8 cellular contexts compared by ENCODE assay signal in genomic region chr11:124837491-124837856, GRCh38. TPM values are rescaled to one million over a fixed set of nuclear protein-coding genes. Genes with fewer than 3 reads are reported as not detected.
DNase-seq lines count a peak whose midpoint lies in the region; ATAC-seq, FAIRE-seq and TF ChIP-seq lines count a peak whose summit lies in the region.
"Had no signal": no experiment of that assay in that cellular context is flagged by ENCODE, and none has a peak within 500 bp of the region (broad histone marks: within the 10 kb centered on the region; RNA-seq: fewer than 3 reads in every experiment).

No MANE protein-coding gene starts in this region.

- H3K79me2 ChIP-seq in K562 (ENCODE audit: control insufficient read depth, insufficient read depth, low read length) = no peaks in the 10 kb centered on the region

- H3K9me1 ChIP-seq in K562 (ENCODE audit: control insufficient read depth, insufficient read depth, low read length) = no peaks in the 10 kb centered on the region

- peak; percentile 59 to 85 for TF ChIP-seq RAD21 in K562 (CRISPR knock-in tag; conservative IDR thresholded peaks at IDR 0.05 in 1 of 2, IDR thresholded peaks at IDR 0.05 in 1 of 2)

- ATAC-seq in K562 (peak; percentile 84), left colon (peak; percentile 55), GM21723 (IDR thresholded peaks at IDR 0.05; ENCODE audit: unreplicated experiment) (no peak)

- BruUV-seq in K562 (replicated peaks; lab: Mats Ljungman, UMichigan) = no TSS peak

- intact Hi-C loops in K562 (cut with micrococcal nuclease) (loop anchor here (1.0 to 2.0 kb wide), 6 partner anchors 29 to 423 kb away; no protein-coding TSS in a partner anchor), left colon (cut with DNase I, micrococcal nuclease) (loop anchor here in 1 of 2 donors (10.0 kb wide), 2 partner anchors 73 to 173 kb away; partner anchors contain the start of gene ESAM)

- no peaks in the 10 kb centered on the region for H4K20me1 ChIP-seq in K562 (replicated peaks; ENCODE audit: control insufficient read depth, insufficient read depth, low read length)

- no peak overlapping the region for H3K4me2 ChIP-seq in K562 (ENCODE audit: insufficient read depth, low read length)

- H3K27ac Mint-ChIP-seq in HFFc6 = peak overlapping the region; percentile 85; the same call in 1 of the 2 replicates

- H3K4me3 Mint-ChIP-seq in HFFc6 = peak overlapping the region; percentile 82; the same call in 1 of the 2 replicates

- no peaks in the 10 kb centered on the region for H3K36me3 ChIP-seq in K562 (ENCODE audit: control insufficient read depth, insufficient read depth, low read length)

- H3K4me3 ChIP-seq in K562 = no peak overlapping the region

- no peak overlapping the region for H2AFZ ChIP-seq in K562 (ENCODE audit: low read depth, low read length)

- POLR2A ChIA-PET in K562 (lab: Yijun Ruan, JAX) = interaction anchor here (0.8 kb wide), 1 partner anchor 9 kb away, joined by 3 read pairs; no protein-coding TSS in a partner anchor

- no peak overlapping the region for H3K27ac ChIP-seq in K562 (ENCODE audit: extremely low read depth, low read depth, low read length)

- H3K36me3 Mint-ChIP-seq in HFFc6 (ENCODE audit: low read depth) = peaks cover 4% of the 10 kb centered on the region; the same call in 1 of the 2 replicates
- H3K36me3 Mint-ChIP-seq: activated naive CD8-positive, alpha-beta T cell treated with anti-CD3 and anti-CD28 coated beads, Interleukin-2, amount 10 ng/mL, durations not matched to agents 7 days and 5 days had no signal

- peak; percentile 10; the same call in 1 of the 2 replicates for TF ChIP-seq CTCF in HFFc6 (IDR thresholded peaks at IDR 0.05)
- peak; percentile 56 to 78 (median 76); a peak in 5 of 6 replicates for TF ChIP-seq CTCF in K562 (IDR thresholded peaks at IDR 0.05 in 2 of 3, conservative IDR thresholded peaks at IDR 0.05 in 1 of 3; ENCODE audit: insufficient read depth in 2 of 3, low read depth in 1 of 3, low read length in 3 of 3)

- no peak for TF ChIP-seq POLR2A in K562 (conservative IDR thresholded peaks at IDR 0.05)

- H3K27me3 ChIP-seq in K562 (ENCODE audit: control insufficient read depth in 2 of 2, insufficient read depth in 2 of 2, low read length in 2 of 2) = peaks cover 44 to 51% of the 10 kb centered on the region in 2 experiments

- peaks cover 33% of the 10 kb centered on the region for H3K27me3 Mint-ChIP-seq in HFFc6 (ENCODE audit: insufficient read depth)

- DNase-seq in GF-D8 (lab: John Stamatoyannopoulos, UW) = peak; percentile 82
- peak; percentile 89 for DNase-seq in HFFc6
- DNase-seq in NCI-H460 (ENCODE audit: extremely low read depth, low read depth) = peak; percentile 32
- peak; percentile 56 to 67 (median 64) for DNase-seq in K562 (ENCODE audit: extremely low read depth in 1 of 4, low spot score in 3 of 4)
- DNase-seq in left colon = no peak
- DNase-seq in activated effector memory CD4-positive, alpha-beta T cell treated with anti-CD3 and anti-CD28 coated beads, Interleukin-2, amount 50 U/mL, for 16 hours = no peak
- DNase-seq: activated naive CD8-positive, alpha-beta T cell treated with anti-CD3 and anti-CD28 coated beads, Interleukin-2, amount 10 ng/mL, durations not matched to agents 7 days and 5 days had no signal

- peaks cover 31% of the 10 kb centered on the region for H3K4me1 Mint-ChIP-seq in HFFc6 (ENCODE audit: low read depth)

- no peak for TF ChIP-seq EP300 in K562 (IDR thresholded peaks at IDR 0.05; ENCODE audit: low read length)

- peaks cover 0 to 10% of the 10 kb centered on the region in 2 experiments; a peak in 2 of 5 replicates for H3K4me1 ChIP-seq in K562 (replicated peaks in 1 of 2; ENCODE audit: control insufficient read depth in 2 of 2, insufficient read depth in 2 of 2, low read length in 2 of 2)

- peak; percentile 52 for FAIRE-seq in K562 (lab: Jason Lieb, UNC)

- in situ Hi-C loops in K562 (cut with MboI) = loop anchor here (5.0 to 25.0 kb wide), 2 partner anchors 165 to 425 kb away; partner anchors contain the start of genes OR8B4, SIAE and SPA17

- WGBS in K562 (ENCODE audit: insufficient coverage, low coverage, missing lambda C conversion rate) = 2% methylated on average over 3 of the region's 3 CpGs

- no peak overlapping the region for H3K9ac ChIP-seq in K562 (ENCODE audit: insufficient read depth in 1 of 2, low read depth in 2 of 2, low read length in 2 of 2)

- CTCF ChIA-PET in K562 (lab: Yijun Ruan, JAX; ENCODE audit: low intra/inter-chr PET ratio) = interaction anchor here (0.6 to 2.5 kb wide), 13 partner anchors 28 to 766 kb away, joined by 3 to 35 read pairs (median 6); partner anchors contain the start of genes ESAM, SIAE and SPA17

- H3K9me3 Mint-ChIP-seq in HFFc6 = no peaks in the 10 kb centered on the region
- H3K9me3 Mint-ChIP-seq: activated naive CD8-positive, alpha-beta T cell treated with anti-CD3 and anti-CD28 coated beads, Interleukin-2, amount 10 ng/mL, durations not matched to agents 7 days and 5 days had no signal

- no peaks in the 10 kb centered on the region for H3K9me3 ChIP-seq in K562 (replicated peaks; ENCODE audit: control insufficient read depth, insufficient read depth, low read depth, low read length)

TF ChIP-seq in K562, 482 proteins besides CTCF, POLR2A, EP300 and RAD21 (continues in another document):
- TF ChIP-seq HNRNPL (IDR thresholded peaks at IDR 0.05; ENCODE audit: low read depth, low read length) (no peak), DPF2 (IDR thresholded peaks at IDR 0.05) (0 out of 2 replicates have a peak, but pooled peaks have one; percentile 11), CC2D1A (IDR thresholded peaks at IDR 0.05) (0 out of 2 replicates have a peak, but pooled peaks have one; percentile 45), VEZF1 (CRISPR knock-in tag; IDR thresholded peaks at IDR 0.05) (peak; percentile 28; the same call in 1 of the 2 replicates), NFE2 (IDR thresholded peaks at IDR 0.05; ENCODE audit: low read depth) (peak; percentile 42)

RNA-seq across cellular contexts. Expression of gene ROBO3, which starts 27.8 kb away (rescaled TPM):
- total RNA-seq in HFFc6 (2021; fragmentation: NEBNext Ultra II Directional; extraction: Animal tissue kit (Norgen Biotek cat#: 25700)) = 1 to 10 TPM; 1.9 to 3.3 (median 2.6) TPM
- 7.9 and 8.9 TPM in 2 replicates for total RNA-seq in NCI-H460 (2014; rRNA removed; shearing (Covaris generic))
- 33.5 and 63.0 TPM in 2 replicates for polyA plus RNA-seq in NCI-H460 (2014; cell fraction: nucleus; rRNA removed)
- total RNA-seq in K562 (2011; cell fraction: chromatin; rRNA removed; ENCODE audit: low replicate concordance) = 2.3 and 5.3 TPM in 2 replicates
- total RNA-seq in K562 (2011; cell fraction: nucleolus; rRNA removed) = 2.7 and 4.6 TPM in 2 replicates
- total RNA-seq in K562 (2011; cell fraction: nucleoplasm; rRNA removed) = 4.0 and 5.0 TPM in 2 replicates
- total RNA-seq in K562 (2014; rRNA removed) (0.82 and 1.6 TPM in 2 replicates), K562 (2014; rRNA removed; fragmentation: Illumina TruSeq; extraction: Trizol) (0.29 and 0.67 TPM in 2 replicates), K562 (2015; rRNA removed; fragmentation: Illumina TruSeq; extraction: Trizol) (0.72 and 1.2 TPM in 2 replicates), K562 (2021) (1.2 TPM in 2 replicates), left colon (10 to 100 TPM in 1 of 2 donors, 1 to 10 TPM in 1; 9.2 to 12.0 TPM)
- polyA plus RNA-seq in K562 (2011; rRNA removed) (0.43 and 0.47 TPM in 2 replicates), K562 (2014; fragmentation: Illumina TruSeq; extraction: Trizol) (0.97 and 1.6 TPM in 2 replicates), K562 (2014; fragmentation: Nextera tagmentation; extraction: Ambion mirVana) (not detected), K562 (2014; rRNA removed) (1.4 and 1.9 TPM in 2 replicates)
- 0.32 and 1.0 TPM in 2 replicates for polyA plus RNA-seq in K562 (2011; cell fraction: cytosol; rRNA removed)
- 2.7 and 6.4 TPM in 2 replicates for polyA plus RNA-seq in K562 (2011; cell fraction: nucleus; rRNA removed)
- polyA plus RNA-seq in K562 (2012) = 1.4 and 3.5 TPM in 2 replicates
- polyA minus RNA-seq in K562 (2011; rRNA and poly(A)+ RNA removed) = 0.28 TPM in 1 of 2 replicates, not detected in the other
- not detected in 2 replicates for polyA minus RNA-seq in K562 (2011; cell fraction: cytosol; rRNA and poly(A)+ RNA removed)
- polyA minus RNA-seq in K562 (2011; cell fraction: nucleus; rRNA and poly(A)+ RNA removed) = 0.40 and 0.56 TPM in 2 replicates

RNA-seq across cellular contexts. Expression of gene MSANTD2, which starts 37.3 kb away (rescaled TPM):
- 1 to 10 TPM; 4.4 to 7.1 (median 5.8) TPM for total RNA-seq in HFFc6 (2021; fragmentation: NEBNext Ultra II Directional; extraction: Animal tissue kit (Norgen Biotek cat#: 25700))
- total RNA-seq in NCI-H460 (2014; rRNA removed; shearing (Covaris generic)) = 5.1 and 8.0 TPM in 2 replicates
- polyA plus RNA-seq in NCI-H460 (2014; cell fraction: nucleus; rRNA removed) = 19.9 and 22.9 TPM in 2 replicates
- total RNA-seq in K562 (2011; cell fraction: chromatin; rRNA removed; ENCODE audit: low replicate concordance) = 3.6 and 10.0 TPM in 2 replicates
- 3.0 and 3.8 TPM in 2 replicates for total RNA-seq in K562 (2011; cell fraction: nucleolus; rRNA removed)
- 4.5 and 7.6 TPM in 2 replicates for total RNA-seq in K562 (2011; cell fraction: nucleoplasm; rRNA removed)
- 5.7 and 6.5 TPM in 2 replicates for total RNA-seq in K562 (2014; rRNA removed)
- 4.5 and 5.1 TPM in 2 replicates for total RNA-seq in K562 (2014; rRNA removed; fragmentation: Illumina TruSeq; extraction: Trizol)
- total RNA-seq in K562 (2015; rRNA removed; fragmentation: Illumina TruSeq; extraction: Trizol) = 7.9 and 8.4 TPM in 2 replicates
- total RNA-seq in K562 (2021) = 5.1 and 5.3 TPM in 2 replicates
- polyA plus RNA-seq in K562 (2011; rRNA removed) = 2.9 and 4.2 TPM in 2 replicates
- 1.5 and 1.6 TPM in 2 replicates for polyA plus RNA-seq in K562 (2011; cell fraction: cytosol; rRNA removed)
- polyA plus RNA-seq in K562 (2011; cell fraction: nucleus; rRNA removed) = 6.3 and 11.1 TPM in 2 replicates
- polyA plus RNA-seq in K562 (2012) = 3.1 and 4.7 TPM in 2 replicates
- 4.8 and 7.3 TPM in 2 replicates for polyA plus RNA-seq in K562 (2014; fragmentation: Illumina TruSeq; extraction: Trizol)
- 1 to 10 TPM; 1.3 to 1.6 TPM for polyA plus RNA-seq in K562 (2014; fragmentation: Nextera tagmentation; extraction: Ambion mirVana)
- polyA plus RNA-seq in K562 (2014; rRNA removed) = 5.3 and 9.9 TPM in 2 replicates
- polyA minus RNA-seq in K562 (2011; rRNA and poly(A)+ RNA removed) = 1.2 and 1.9 TPM in 2 replicates
- polyA minus RNA-seq in K562 (2011; cell fraction: cytosol; rRNA and poly(A)+ RNA removed) = 0.38 and 1.0 TPM in 2 replicates
- polyA minus RNA-seq in K562 (2011; cell fraction: nucleus; rRNA and poly(A)+ RNA removed) = 3.8 and 5.9 TPM in 2 replicates
- 1 to 10 TPM; 7.3 to 9.0 TPM for total RNA-seq in left colon

Comparison
In these comparisons a context has a peak if more than half of its experiments do, and no peak if none do; other contexts are left out.
1. DNase-seq: peak in GF-D8 (single experiment), HFFc6 (single experiment), NCI-H460 (single experiment) and K562 (4 of 4); none in left colon (0 of 2) and activated effector memory CD4-positive, alpha-beta T cell treated with anti-CD3 and anti-CD28 coated beads, Interleukin-2, amount 50 U/mL, for 16 hours (single experiment).